In the genomic region with DNA sequence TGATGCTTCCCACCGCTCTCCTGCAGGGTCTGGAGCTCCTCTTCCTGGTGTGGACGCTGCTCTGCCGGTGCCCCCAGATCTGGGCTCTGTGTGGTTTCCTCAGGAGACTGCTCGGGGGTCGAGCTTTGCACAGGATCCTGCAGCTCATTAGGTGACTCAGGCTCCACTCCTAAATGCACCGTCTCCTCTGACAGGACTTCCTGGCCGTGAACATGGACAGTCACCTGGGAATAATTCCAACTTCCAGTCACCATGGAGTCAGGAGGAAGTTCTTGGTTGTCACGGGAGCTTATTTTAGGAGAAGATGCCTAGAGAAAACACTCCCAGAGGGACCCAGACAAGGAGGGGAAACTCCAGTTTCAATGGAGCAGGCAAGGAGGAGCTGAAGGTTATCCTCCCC, we compare ENCODE assay signal across 2 cellular contexts.
TF ChIP-seq lines count a peak whose summit lies in the region.

No MANE protein-coding gene starts in this region.

TF ChIP-seq in IMR-90, 13 proteins besides CTCF, POLR2A, EP300 and RAD21:
- no peak for TF ChIP-seq MAFK (IDR thresholded peaks at IDR 0.05; ENCODE audit: low read depth, low read length)
- no peak for TF ChIP-seq CHD1 (IDR thresholded peaks at IDR 0.05; ENCODE audit: low read depth, low read length)
- TF ChIP-seq MXI1 (IDR thresholded peaks at IDR 0.05; ENCODE audit: borderline replicate concordance, low read depth, low read length) = no peak
- no peak for TF ChIP-seq MAZ (IDR thresholded peaks at IDR 0.05; ENCODE audit: borderline replicate concordance, low read depth, low read length)
- TF ChIP-seq, protein P1, sequence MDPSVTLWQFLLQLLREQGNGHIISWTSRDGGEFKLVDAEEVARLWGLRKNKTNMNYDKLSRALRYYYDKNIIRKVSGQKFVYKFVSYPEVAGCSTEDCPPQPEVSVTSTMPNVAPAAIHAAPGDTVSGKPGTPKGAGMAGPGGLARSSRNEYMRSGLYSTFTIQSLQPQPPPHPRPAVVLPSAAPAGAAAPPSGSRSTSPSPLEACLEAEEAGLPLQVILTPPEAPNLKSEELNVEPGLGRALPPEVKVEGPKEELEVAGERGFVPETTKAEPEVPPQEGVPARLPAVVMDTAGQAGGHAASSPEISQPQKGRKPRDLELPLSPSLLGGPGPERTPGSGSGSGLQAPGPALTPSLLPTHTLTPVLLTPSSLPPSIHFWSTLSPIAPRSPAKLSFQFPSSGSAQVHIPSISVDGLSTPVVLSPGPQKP (IDR thresholded peaks at IDR 0.05; ENCODE audit: borderline replicate concordance, low read depth, low read length) = no peak
- no peak for TF ChIP-seq SMC3 (IDR thresholded peaks at IDR 0.05; ENCODE audit: low read depth, low read length)
- no peak for TF ChIP-seq CEBPB (IDR thresholded peaks at IDR 0.05; ENCODE audit: low read depth, low read length)
- no peak for TF ChIP-seq RCOR1 (IDR thresholded peaks at IDR 0.05; ENCODE audit: insufficient replicate concordance, low read length)
- no peak for TF ChIP-seq BHLHE40 (IDR thresholded peaks at IDR 0.05; ENCODE audit: low read depth, low read length)
- TF ChIP-seq FOS (IDR thresholded peaks at IDR 0.05; ENCODE audit: low read depth, low read length) = no peak
- TF ChIP-seq USF2 (IDR thresholded peaks at IDR 0.05; ENCODE audit: low read depth, low read length) = no peak
- no peak for TF ChIP-seq RFX5 (IDR thresholded peaks at IDR 0.05; ENCODE audit: low read depth, low read length)
- no peak for TF ChIP-seq NFE2L2 (IDR thresholded peaks at IDR 0.05; ENCODE audit: low read depth, low read length)

TF ChIP-seq in H1, 55 proteins besides CTCF, POLR2A, EP300 and RAD21:
- TF ChIP-seq JUN (IDR thresholded peaks at IDR 0.05; ENCODE audit: low read depth, low read length) (no peak), SUZ12 (IDR thresholded peaks at IDR 0.05; ENCODE audit: low read length) (no peak), GABPA (IDR thresholded peaks at IDR 0.05; ENCODE audit: borderline replicate concordance, insufficient read depth, low read length) (no peak), JUND (IDR thresholded peaks at IDR 0.05; ENCODE audit: low read length) (no peak), NANOG (IDR thresholded peaks at IDR 0.05; ENCODE audit: insufficient read depth, low read depth, low read length, poor library complexity, severe bottlenecking) (no peak), KDM1A (IDR thresholded peaks at IDR 0.05; ENCODE audit: borderline replicate concordance, low read length) (no peak), HDAC2 (IDR thresholded peaks at IDR 0.05; ENCODE audit: borderline replicate concordance in 1 of 2, low read depth in 2 of 2, low read length in 2 of 2) (no peak), BRCA1 (IDR thresholded peaks at IDR 0.05; ENCODE audit: low read depth, low read length) (no peak), HDAC6 (IDR thresholded peaks at IDR 0.05; ENCODE audit: low read depth, low read length) (no peak)
- TF ChIP-seq, protein P2, sequence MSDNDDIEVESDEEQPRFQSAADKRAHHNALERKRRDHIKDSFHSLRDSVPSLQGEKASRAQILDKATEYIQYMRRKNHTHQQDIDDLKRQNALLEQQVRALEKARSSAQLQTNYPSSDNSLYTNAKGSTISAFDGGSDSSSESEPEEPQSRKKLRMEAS (IDR thresholded peaks at IDR 0.05) = no peak
